In the genomic region with DNA sequence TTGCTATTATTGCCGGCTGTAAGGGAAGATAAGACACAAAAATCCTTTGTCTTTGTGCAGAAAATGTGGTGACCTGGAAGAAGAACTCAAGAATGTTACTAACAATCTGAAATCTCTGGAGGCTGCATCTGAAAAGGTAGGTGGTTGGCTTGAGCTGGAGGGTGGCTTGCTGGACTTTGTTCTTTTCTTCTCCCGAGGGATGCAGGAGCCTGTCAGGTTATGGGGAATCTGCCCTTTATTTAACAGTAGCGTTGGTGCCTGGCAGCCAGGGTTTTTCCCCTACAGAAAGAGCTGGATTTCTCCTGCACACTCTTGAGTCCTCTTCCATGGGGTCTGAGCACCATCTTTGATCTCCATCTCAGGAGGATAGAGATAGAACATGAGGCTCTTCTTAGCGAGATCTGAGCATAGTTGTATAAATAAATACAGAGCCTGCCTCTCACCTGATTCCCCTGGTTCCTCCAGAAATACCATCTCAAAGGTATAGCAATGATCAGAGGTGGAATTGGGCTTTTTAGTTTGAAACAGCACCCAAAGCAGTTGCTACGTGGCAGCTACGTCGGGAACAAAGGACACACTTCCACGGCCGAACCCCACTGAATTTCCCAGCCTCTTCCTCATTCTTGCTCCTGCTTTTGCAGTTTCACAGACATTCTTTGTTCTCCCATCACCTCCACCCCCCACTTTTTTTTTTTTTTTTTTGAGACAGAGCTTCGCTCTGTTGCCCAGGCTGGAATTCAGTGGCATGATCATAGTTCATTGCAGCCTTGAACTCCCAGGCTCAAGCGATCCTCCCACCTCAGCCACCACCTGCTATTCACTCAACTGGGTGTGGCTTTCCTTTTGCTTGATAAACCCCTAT, we compare ENCODE assay signal across 1 cellular context.
TF ChIP-seq lines count a peak whose summit lies in the region.

No MANE protein-coding gene starts in this region.

TF ChIP-seq in HepG2, 621 proteins besides CTCF, POLR2A, EP300 and RAD21 (continued from another document and continues in another):
- TF ChIP-seq, protein P1, sequence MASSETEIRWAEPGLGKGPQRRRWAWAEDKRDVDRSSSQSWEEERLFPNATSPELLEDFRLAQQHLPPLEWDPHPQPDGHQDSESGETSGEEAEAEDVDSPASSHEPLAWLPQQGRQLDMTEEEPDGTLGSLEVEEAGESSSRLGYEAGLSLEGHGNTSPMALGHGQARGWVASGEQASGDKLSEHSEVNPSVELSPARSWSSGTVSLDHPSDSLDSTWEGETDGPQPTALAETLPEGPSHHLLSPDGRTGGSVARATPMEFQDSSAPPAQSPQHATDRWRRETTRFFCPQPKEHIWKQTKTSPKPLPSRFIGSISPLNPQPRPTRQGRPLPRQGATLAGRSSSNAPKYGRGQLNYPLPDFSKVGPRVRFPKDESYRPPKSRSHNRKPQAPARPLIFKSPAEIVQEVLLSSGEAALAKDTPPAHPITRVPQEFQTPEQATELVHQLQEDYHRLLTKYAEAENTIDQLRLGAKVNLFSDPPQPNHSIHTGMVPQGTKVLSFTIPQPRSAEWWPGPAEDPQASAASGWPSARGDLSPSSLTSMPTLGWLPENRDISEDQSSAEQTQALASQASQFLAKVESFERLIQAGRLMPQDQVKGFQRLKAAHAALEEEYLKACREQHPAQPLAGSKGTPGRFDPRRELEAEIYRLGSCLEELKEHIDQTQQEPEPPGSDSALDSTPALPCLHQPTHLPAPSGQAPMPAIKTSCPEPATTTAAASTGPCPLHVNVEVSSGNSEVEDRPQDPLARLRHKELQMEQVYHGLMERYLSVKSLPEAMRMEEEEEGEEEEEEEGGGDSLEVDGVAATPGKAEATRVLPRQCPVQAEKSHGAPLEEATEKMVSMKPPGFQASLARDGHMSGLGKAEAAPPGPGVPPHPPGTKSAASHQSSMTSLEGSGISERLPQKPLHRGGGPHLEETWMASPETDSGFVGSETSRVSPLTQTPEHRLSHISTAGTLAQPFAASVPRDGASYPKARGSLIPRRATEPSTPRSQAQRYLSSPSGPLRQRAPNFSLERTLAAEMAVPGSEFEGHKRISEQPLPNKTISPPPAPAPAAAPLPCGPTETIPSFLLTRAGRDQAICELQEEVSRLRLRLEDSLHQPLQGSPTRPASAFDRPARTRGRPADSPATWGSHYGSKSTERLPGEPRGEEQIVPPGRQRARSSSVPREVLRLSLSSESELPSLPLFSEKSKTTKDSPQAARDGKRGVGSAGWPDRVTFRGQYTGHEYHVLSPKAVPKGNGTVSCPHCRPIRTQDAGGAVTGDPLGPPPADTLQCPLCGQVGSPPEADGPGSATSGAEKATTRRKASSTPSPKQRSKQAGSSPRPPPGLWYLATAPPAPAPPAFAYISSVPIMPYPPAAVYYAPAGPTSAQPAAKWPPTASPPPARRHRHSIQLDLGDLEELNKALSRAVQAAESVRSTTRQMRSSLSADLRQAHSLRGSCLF (CRISPR knock-in tag; IDR thresholded peaks at IDR 0.05; ENCODE audit: borderline replicate concordance), result no peak
- TF ChIP-seq NFIC (IDR thresholded peaks at IDR 0.05; ENCODE audit: low read length) (peak; percentile 41; the same call in 1 of the 2 replicates), ZNF432 (CRISPR knock-in tag; IDR thresholded peaks at IDR 0.05; ENCODE audit: borderline replicate concordance) (no peak), HNF4G (IDR thresholded peaks at IDR 0.05; ENCODE audit: borderline replicate concordance, low read depth, low read length) (peak; percentile 48), HNF4G (CRISPR knock-in tag; IDR thresholded peaks at IDR 0.05; ENCODE audit: borderline replicate concordance, low read depth) (no peak), ZNF446 (CRISPR knock-in tag; IDR thresholded peaks at IDR 0.05) (no peak), ZNF367 (CRISPR knock-in tag; IDR thresholded peaks at IDR 0.05; ENCODE audit: borderline replicate concordance) (no peak), ZNF577 (CRISPR knock-in tag; IDR thresholded peaks at IDR 0.05; ENCODE audit: borderline replicate concordance, low read depth) (no peak), ZFP62 (CRISPR knock-in tag; IDR thresholded peaks at IDR 0.05) (no peak), ADNP (CRISPR knock-in tag; IDR thresholded peaks at IDR 0.05) (no peak), REXO4 (CRISPR knock-in tag; IDR thresholded peaks at IDR 0.05; ENCODE audit: borderline replicate concordance) (no peak), ZSCAN9 (CRISPR knock-in tag; IDR thresholded peaks at IDR 0.05; ENCODE audit: borderline replicate concordance) (no peak), MIXL1 (CRISPR knock-in tag; IDR thresholded peaks at IDR 0.05) (no peak), ZBTB20 (CRISPR knock-in tag; IDR thresholded peaks at IDR 0.05; ENCODE audit: borderline replicate concordance, low read depth) (no peak), TCF12 (IDR thresholded peaks at IDR 0.05) (no peak), TCF12 (CRISPR knock-in tag; IDR thresholded peaks at IDR 0.05) (no peak), IKZF1 (IDR thresholded peaks at IDR 0.05) (no peak), NR2F6 (IDR thresholded peaks at IDR 0.05) (no peak), NR2F6 (CRISPR knock-in tag; IDR thresholded peaks at IDR 0.05) (peak; percentile 63; the same call in 1 of the 2 replicates), JUNB (CRISPR knock-in tag; IDR thresholded peaks at IDR 0.05; ENCODE audit: borderline replicate concordance) (no peak), ZFX (CRISPR knock-in tag; IDR thresholded peaks at IDR 0.05; ENCODE audit: low read depth) (no peak), ZNF317 (CRISPR knock-in tag; IDR thresholded peaks at IDR 0.05) (no peak), POLR2AphosphoS5 (IDR thresholded peaks at IDR 0.05; ENCODE audit: low read depth, low read length) (no peak), HHEX (CRISPR knock-in tag; IDR thresholded peaks at IDR 0.05) (no peak), DNMT3B (CRISPR knock-in tag; conservative IDR thresholded peaks at IDR 0.05) (no peak), GABPB1 (CRISPR knock-in tag; IDR thresholded peaks at IDR 0.05) (no peak), TOE1 (CRISPR knock-in tag; IDR thresholded peaks at IDR 0.05) (no peak), PCBP2 (optimal IDR thresholded peaks at IDR 0.05; ENCODE audit: low read depth, low read length, poor library complexity, severe bottlenecking) (no peak), HOXA9 (CRISPR knock-in tag; IDR thresholded peaks at IDR 0.05; ENCODE audit: borderline replicate concordance) (no peak), ZNF616 (CRISPR knock-in tag; IDR thresholded peaks at IDR 0.05; ENCODE audit: low read depth) (no peak)
- TF ChIP-seq, protein P2, sequence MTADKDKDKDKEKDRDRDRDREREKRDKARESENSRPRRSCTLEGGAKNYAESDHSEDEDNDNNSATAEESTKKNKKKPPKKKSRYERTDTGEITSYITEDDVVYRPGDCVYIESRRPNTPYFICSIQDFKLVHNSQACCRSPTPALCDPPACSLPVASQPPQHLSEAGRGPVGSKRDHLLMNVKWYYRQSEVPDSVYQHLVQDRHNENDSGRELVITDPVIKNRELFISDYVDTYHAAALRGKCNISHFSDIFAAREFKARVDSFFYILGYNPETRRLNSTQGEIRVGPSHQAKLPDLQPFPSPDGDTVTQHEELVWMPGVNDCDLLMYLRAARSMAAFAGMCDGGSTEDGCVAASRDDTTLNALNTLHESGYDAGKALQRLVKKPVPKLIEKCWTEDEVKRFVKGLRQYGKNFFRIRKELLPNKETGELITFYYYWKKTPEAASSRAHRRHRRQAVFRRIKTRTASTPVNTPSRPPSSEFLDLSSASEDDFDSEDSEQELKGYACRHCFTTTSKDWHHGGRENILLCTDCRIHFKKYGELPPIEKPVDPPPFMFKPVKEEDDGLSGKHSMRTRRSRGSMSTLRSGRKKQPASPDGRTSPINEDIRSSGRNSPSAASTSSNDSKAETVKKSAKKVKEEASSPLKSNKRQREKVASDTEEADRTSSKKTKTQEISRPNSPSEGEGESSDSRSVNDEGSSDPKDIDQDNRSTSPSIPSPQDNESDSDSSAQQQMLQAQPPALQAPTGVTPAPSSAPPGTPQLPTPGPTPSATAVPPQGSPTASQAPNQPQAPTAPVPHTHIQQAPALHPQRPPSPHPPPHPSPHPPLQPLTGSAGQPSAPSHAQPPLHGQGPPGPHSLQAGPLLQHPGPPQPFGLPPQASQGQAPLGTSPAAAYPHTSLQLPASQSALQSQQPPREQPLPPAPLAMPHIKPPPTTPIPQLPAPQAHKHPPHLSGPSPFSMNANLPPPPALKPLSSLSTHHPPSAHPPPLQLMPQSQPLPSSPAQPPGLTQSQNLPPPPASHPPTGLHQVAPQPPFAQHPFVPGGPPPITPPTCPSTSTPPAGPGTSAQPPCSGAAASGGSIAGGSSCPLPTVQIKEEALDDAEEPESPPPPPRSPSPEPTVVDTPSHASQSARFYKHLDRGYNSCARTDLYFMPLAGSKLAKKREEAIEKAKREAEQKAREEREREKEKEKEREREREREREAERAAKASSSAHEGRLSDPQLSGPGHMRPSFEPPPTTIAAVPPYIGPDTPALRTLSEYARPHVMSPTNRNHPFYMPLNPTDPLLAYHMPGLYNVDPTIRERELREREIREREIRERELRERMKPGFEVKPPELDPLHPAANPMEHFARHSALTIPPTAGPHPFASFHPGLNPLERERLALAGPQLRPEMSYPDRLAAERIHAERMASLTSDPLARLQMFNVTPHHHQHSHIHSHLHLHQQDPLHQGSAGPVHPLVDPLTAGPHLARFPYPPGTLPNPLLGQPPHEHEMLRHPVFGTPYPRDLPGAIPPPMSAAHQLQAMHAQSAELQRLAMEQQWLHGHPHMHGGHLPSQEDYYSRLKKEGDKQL (CRISPR knock-in tag; IDR thresholded peaks at IDR 0.05; ENCODE audit: low read depth), result no peak
- TF ChIP-seq, protein P3, sequence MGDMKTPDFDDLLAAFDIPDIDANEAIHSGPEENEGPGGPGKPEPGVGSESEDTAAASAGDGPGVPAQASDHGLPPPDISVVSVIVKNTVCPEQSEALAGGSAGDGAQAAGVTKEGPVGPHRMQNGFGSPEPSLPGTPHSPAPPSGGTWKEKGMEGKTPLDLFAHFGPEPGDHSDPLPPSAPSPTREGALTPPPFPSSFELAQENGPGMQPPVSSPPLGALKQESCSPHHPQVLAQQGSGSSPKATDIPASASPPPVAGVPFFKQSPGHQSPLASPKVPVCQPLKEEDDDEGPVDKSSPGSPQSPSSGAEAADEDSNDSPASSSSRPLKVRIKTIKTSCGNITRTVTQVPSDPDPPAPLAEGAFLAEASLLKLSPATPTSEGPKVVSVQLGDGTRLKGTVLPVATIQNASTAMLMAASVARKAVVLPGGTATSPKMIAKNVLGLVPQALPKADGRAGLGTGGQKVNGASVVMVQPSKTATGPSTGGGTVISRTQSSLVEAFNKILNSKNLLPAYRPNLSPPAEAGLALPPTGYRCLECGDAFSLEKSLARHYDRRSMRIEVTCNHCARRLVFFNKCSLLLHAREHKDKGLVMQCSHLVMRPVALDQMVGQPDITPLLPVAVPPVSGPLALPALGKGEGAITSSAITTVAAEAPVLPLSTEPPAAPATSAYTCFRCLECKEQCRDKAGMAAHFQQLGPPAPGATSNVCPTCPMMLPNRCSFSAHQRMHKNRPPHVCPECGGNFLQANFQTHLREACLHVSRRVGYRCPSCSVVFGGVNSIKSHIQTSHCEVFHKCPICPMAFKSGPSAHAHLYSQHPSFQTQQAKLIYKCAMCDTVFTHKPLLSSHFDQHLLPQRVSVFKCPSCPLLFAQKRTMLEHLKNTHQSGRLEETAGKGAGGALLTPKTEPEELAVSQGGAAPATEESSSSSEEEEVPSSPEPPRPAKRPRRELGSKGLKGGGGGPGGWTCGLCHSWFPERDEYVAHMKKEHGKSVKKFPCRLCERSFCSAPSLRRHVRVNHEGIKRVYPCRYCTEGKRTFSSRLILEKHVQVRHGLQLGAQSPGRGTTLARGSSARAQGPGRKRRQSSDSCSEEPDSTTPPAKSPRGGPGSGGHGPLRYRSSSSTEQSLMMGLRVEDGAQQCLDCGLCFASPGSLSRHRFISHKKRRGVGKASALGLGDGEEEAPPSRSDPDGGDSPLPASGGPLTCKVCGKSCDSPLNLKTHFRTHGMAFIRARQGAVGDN (CRISPR knock-in tag; IDR thresholded peaks at IDR 0.05), result no peak
- TF ChIP-seq, protein P4, sequence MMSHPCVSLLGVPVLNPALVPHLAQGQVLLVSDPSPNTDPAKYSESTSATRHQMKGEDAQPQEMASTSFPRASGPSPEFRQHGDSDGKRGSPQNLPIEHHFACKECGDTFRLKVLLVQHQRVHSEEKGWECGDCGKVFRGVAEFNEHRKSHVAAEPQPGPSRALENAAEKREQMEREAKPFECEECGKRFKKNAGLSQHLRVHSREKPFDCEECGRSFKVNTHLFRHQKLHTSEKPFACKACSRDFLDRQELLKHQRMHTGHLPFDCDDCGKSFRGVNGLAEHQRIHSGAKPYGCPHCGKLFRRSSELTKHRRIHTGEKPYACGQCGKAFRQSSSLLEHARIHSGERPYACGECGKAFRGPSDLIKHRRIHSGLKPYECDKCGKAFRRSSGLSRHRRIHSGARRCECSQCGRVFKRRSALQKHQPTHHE (CRISPR knock-in tag; IDR thresholded peaks at IDR 0.05; ENCODE audit: borderline replicate concordance), result no peak
- TF ChIP-seq, protein P5, sequence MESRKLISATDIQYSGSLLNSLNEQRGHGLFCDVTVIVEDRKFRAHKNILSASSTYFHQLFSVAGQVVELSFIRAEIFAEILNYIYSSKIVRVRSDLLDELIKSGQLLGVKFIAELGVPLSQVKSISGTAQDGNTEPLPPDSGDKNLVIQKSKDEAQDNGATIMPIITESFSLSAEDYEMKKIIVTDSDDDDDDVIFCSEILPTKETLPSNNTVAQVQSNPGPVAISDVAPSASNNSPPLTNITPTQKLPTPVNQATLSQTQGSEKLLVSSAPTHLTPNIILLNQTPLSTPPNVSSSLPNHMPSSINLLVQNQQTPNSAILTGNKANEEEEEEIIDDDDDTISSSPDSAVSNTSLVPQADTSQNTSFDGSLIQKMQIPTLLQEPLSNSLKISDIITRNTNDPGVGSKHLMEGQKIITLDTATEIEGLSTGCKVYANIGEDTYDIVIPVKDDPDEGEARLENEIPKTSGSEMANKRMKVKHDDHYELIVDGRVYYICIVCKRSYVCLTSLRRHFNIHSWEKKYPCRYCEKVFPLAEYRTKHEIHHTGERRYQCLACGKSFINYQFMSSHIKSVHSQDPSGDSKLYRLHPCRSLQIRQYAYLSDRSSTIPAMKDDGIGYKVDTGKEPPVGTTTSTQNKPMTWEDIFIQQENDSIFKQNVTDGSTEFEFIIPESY (CRISPR knock-in tag; IDR thresholded peaks at IDR 0.05), result no peak
- TF ChIP-seq, protein P6, sequence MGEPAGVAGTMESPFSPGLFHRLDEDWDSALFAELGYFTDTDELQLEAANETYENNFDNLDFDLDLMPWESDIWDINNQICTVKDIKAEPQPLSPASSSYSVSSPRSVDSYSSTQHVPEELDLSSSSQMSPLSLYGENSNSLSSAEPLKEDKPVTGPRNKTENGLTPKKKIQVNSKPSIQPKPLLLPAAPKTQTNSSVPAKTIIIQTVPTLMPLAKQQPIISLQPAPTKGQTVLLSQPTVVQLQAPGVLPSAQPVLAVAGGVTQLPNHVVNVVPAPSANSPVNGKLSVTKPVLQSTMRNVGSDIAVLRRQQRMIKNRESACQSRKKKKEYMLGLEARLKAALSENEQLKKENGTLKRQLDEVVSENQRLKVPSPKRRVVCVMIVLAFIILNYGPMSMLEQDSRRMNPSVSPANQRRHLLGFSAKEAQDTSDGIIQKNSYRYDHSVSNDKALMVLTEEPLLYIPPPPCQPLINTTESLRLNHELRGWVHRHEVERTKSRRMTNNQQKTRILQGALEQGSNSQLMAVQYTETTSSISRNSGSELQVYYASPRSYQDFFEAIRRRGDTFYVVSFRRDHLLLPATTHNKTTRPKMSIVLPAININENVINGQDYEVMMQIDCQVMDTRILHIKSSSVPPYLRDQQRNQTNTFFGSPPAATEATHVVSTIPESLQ (CRISPR knock-in tag; conservative IDR thresholded peaks at IDR 0.05), result no peak
- TF ChIP-seq, protein P7, sequence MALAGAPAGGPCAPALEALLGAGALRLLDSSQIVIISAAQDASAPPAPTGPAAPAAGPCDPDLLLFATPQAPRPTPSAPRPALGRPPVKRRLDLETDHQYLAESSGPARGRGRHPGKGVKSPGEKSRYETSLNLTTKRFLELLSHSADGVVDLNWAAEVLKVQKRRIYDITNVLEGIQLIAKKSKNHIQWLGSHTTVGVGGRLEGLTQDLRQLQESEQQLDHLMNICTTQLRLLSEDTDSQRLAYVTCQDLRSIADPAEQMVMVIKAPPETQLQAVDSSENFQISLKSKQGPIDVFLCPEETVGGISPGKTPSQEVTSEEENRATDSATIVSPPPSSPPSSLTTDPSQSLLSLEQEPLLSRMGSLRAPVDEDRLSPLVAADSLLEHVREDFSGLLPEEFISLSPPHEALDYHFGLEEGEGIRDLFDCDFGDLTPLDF (CRISPR knock-in tag; IDR thresholded peaks at IDR 0.05), result no peak
